29 cellular contexts compared by ENCODE assay signal in the genomic region with DNA sequence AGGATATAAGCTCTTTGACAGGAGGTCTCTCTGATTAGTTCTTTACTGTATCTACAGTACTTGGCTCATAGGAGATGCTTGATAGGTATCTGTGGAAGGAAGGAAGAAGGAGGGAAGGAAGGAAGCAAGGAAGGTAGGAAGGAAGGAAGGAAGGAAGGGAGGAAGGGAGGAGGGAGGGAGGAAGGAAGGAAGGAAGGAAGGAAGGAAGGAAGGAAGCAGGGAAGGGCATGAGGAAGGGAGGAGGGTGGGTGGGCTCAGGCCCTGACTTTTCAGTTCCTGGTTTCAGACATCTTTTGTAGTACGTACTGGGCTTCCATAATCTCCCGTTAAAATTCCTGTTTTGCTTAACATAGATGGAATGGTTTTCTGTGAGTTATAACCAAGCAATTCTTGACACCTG.
DNase-seq lines count a peak whose midpoint lies in the region; ATAC-seq, FAIRE-seq and TF ChIP-seq lines count a peak whose summit lies in the region.
"Had no signal": no experiment of that assay in that cellular context is flagged by ENCODE, and none has a peak within 500 bp of the region (broad histone marks: within the 10 kb centered on the region; RNA-seq: fewer than 3 reads in every experiment).

No MANE protein-coding gene starts in this region.

- H4K8ac ChIP-seq in IMR-90 (ENCODE audit: low read depth in 2 of 2, low read length in 2 of 2): no peak overlapping the region

- H3K27ac Mint-ChIP-seq in activated naive CD8-positive, alpha-beta T cell treated with anti-CD3 and anti-CD28 coated beads, Interleukin-2, amount 50 U/mL, for 24 hours: no peak overlapping the region
- H3K27ac Mint-ChIP-seq: CD14-positive monocyte; CD4-positive, alpha-beta memory T cell; CD4-positive, CD25-positive, alpha-beta regulatory T cell had no signal

- H4K20me1 ChIP-seq in IMR-90 (ENCODE audit: insufficient read depth, low read length): no peaks in the 10 kb centered on the region
- H4K20me1 ChIP-seq in K562 (replicated peaks; ENCODE audit: control insufficient read depth, insufficient read depth, low read length): no peaks in the 10 kb centered on the region
- H4K20me1 ChIP-seq: BLaER1 had no signal

- H2AK9ac ChIP-seq in IMR-90 (replicated peaks; ENCODE audit: low read depth, low read length, poor library complexity): no peak overlapping the region

- H3K4me3 Mint-ChIP-seq in activated naive CD8-positive, alpha-beta T cell treated with anti-CD3 and anti-CD28 coated beads, Interleukin-2, amount 50 U/mL, for 24 hours: no peak overlapping the region
- H3K4me3 Mint-ChIP-seq: CD14-positive monocyte; CD4-positive, alpha-beta memory T cell; CD4-positive, CD25-positive, alpha-beta regulatory T cell; CD8-positive, alpha-beta memory T cell had no signal

- no peak overlapping the region for H2BK5ac ChIP-seq in IMR-90 (ENCODE audit: low read depth, low read length, poor library complexity, severe bottlenecking)

- ATAC-seq in Right ventricle myocardium inferior (no peak), IMR-90 (ENCODE audit: low read depth) (no peak), K562 (no peak)
- ATAC-seq in activated naive CD8-positive, alpha-beta T cell treated with anti-CD3 and anti-CD28 coated beads, Interleukin-2, amount 50 U/mL, for 24 hours: no peak
- ATAC-seq: A549, GM12878 had no signal

- H2AFZ ChIP-seq in IMR-90 (replicated peaks; ENCODE audit: low read length, poor library complexity) (no peak overlapping the region), K562 (ENCODE audit: low read depth, low read length) (no peak overlapping the region)

- TF ChIP-seq CTCF in cardiac muscle cell (IDR thresholded peaks at IDR 0.05; ENCODE audit: low read depth, low read length) (no peak), A673 (conservative IDR thresholded peaks at IDR 0.05; ENCODE audit: low read depth, low read length) (no peak), IMR-90 (conservative IDR thresholded peaks at IDR 0.05; ENCODE audit: low read depth, low read length) (no peak), K562 (IDR thresholded peaks at IDR 0.05 in 2 of 3, conservative IDR thresholded peaks at IDR 0.05 in 1 of 3; ENCODE audit: insufficient read depth in 2 of 3, low read depth in 1 of 3, low read length in 3 of 3) (no peak)

- H4K5ac ChIP-seq in IMR-90 (ENCODE audit: low read depth, low read length): no peak overlapping the region

- TF ChIP-seq EP300 in K562 (IDR thresholded peaks at IDR 0.05; ENCODE audit: low read length): no peak

- no peak overlapping the region for H3K4me2 ChIP-seq in IMR-90 (ENCODE audit: low read depth, low read length)
- no peak overlapping the region for H3K4me2 ChIP-seq in K562 (ENCODE audit: insufficient read depth, low read length)
- H3K4me2 ChIP-seq: A549, BLaER1 had no signal

- H3K18ac ChIP-seq in IMR-90 (ENCODE audit: low read depth, low read length): no peak overlapping the region

- no peak overlapping the region for H2BK120ac ChIP-seq in IMR-90 (ENCODE audit: low read depth, low read length)

- peaks cover 8% of the 10 kb centered on the region for H3K4me1 Mint-ChIP-seq in activated naive CD8-positive, alpha-beta T cell treated with anti-CD3 and anti-CD28 coated beads, Interleukin-2, amount 50 U/mL, for 24 hours
- H3K4me1 Mint-ChIP-seq: CD14-positive monocyte; CD4-positive, CD25-positive, alpha-beta regulatory T cell; CD8-positive, alpha-beta memory T cell had no signal

- H3K27me3 ChIP-seq in cardiac muscle cell: no peaks in the 10 kb centered on the region
- no peaks in the 10 kb centered on the region for H3K27me3 ChIP-seq in A673 (replicated peaks; ENCODE audit: insufficient read depth, low read depth, low read length, poor library complexity)
- H3K27me3 ChIP-seq in IMR-90 (ENCODE audit: control insufficient read depth, insufficient read depth, low read length): no peaks in the 10 kb centered on the region
- H3K27me3 ChIP-seq in K562 (ENCODE audit: control insufficient read depth in 2 of 2, insufficient read depth in 2 of 2, low read length in 2 of 2): peaks cover 0 to 4% of the 10 kb centered on the region in 2 experiments; a peak in 1 of 5 replicates
- H3K27me3 ChIP-seq: BE2C, BLaER1 had no signal

- no peak for TF ChIP-seq POLR2A in IMR-90 (IDR thresholded peaks at IDR 0.05; ENCODE audit: low read depth, low read length)
- TF ChIP-seq POLR2A in K562 (conservative IDR thresholded peaks at IDR 0.05): no peak

- H3K27me3 Mint-ChIP-seq in activated naive CD8-positive, alpha-beta T cell treated with anti-CD3 and anti-CD28 coated beads, Interleukin-2, amount 50 U/mL, for 24 hours: peaks cover 8% of the 10 kb centered on the region
- H3K27me3 Mint-ChIP-seq: CD4-positive, CD25-positive, alpha-beta regulatory T cell had no signal

- H3K9ac ChIP-seq in IMR-90 (ENCODE audit: low read depth, low read length) (no peak overlapping the region), K562 (ENCODE audit: insufficient read depth in 1 of 2, low read depth in 2 of 2, low read length in 2 of 2) (no peak overlapping the region)
- H3K9ac ChIP-seq: BLaER1 had no signal

- no peak overlapping the region for H3K4ac ChIP-seq in IMR-90 (ENCODE audit: low read depth, low read length)

- DNase-seq in cardiac muscle cell (ENCODE audit: low read depth in 1 of 2, low spot score in 1 of 2) (no peak), Right ventricle myocardium inferior (ENCODE audit: missing footprints) (no peak), A673 (ENCODE audit: low spot score) (peak; percentile 76), IMR-90 (no peak), K562 (ENCODE audit: extremely low read depth in 1 of 4, low spot score in 3 of 4) (no peak), activated gamma-delta T cell treated with Interleukin-2 at 50 U/mL for 16 hours (no peak), amygdala (lab: John Stamatoyannopoulos, UW) (no peak)
- no peak for DNase-seq in activated naive CD8-positive, alpha-beta T cell treated with anti-CD3 and anti-CD28 coated beads, Interleukin-2, amount 50 U/mL, for 24 hours
- DNase-seq: ACHN; BE2C; C1 segment of cervical spinal cord; CD4-positive, alpha-beta memory T cell; CD4-positive, CD25-positive, alpha-beta regulatory T cell; CD8-positive, alpha-beta memory T cell; COR-L47; DMS 273 treated with DMSO at 0.1 percent for 48 hours; DMS153; DMS53; DMS79; DND-41; EL; GDM1 had no signal

- no CpG with 5 or more reads among the region's 2 CpGs for WGBS in IMR-90 (ENCODE audit: extremely low coverage in 2 of 2, insufficient read length in 1 of 2), 2 experiments
- 33% methylated on average over 1 of the region's 2 CpGs for WGBS in K562 (ENCODE audit: insufficient coverage, low coverage, missing lambda C conversion rate)

- POLR2A ChIA-PET in A673 (lab: Charles Lee; ENCODE audit: low non-redundant PET): no interaction called here
- POLR2A ChIA-PET in IMR-90 (lab: Charles Lee; ENCODE audit: unreplicated experiment): no interaction called here
- POLR2A ChIA-PET in K562 (lab: Yijun Ruan, JAX): interaction anchor here (0.7 to 0.9 kb wide), 2 partner anchors 11 to 27 kb away, joined by 3 read pairs; no protein-coding TSS in a partner anchor

- intact Hi-C loops in Right ventricle myocardium inferior (cut with DNase I): no loop called here
- intact Hi-C loops in A673 (cut with micrococcal nuclease; ENCODE audit: unreplicated experiment): loop anchor here (1.0 to 5.0 kb wide), 3 partner anchors 195 to 344 kb away; no protein-coding TSS in a partner anchor
- intact Hi-C loops in IMR-90 (cut with micrococcal nuclease): no loop called here
- intact Hi-C loops in K562 (cut with micrococcal nuclease): no loop called here

- H3K4me3 ChIP-seq in cardiac muscle cell (no peak overlapping the region), A673 (ENCODE audit: low read depth, low read length, poor library complexity, severe bottlenecking) (no peak overlapping the region), IMR-90 (ENCODE audit: insufficient read depth, low read depth, low read length) (no peak overlapping the region), K562 (no peak overlapping the region)
- H3K4me3 ChIP-seq: A549, BLaER1, GM12878 had no signal

- H3K9me3 Mint-ChIP-seq in activated naive CD8-positive, alpha-beta T cell treated with anti-CD3 and anti-CD28 coated beads, Interleukin-2, amount 50 U/mL, for 24 hours: no peaks in the 10 kb centered on the region
- H3K9me3 Mint-ChIP-seq: CD8-positive, alpha-beta memory T cell had no signal

- H3K23ac ChIP-seq in IMR-90 (ENCODE audit: low read depth, low read length): no peak overlapping the region

- BruUV-seq in A673 (replicated peaks; lab: Mats Ljungman, UMichigan): no TSS peak
- BruUV-seq in IMR-90 (replicated peaks; lab: Mats Ljungman, UMichigan): no TSS peak
- no TSS peak for BruUV-seq in K562 (replicated peaks; lab: Mats Ljungman, UMichigan)

- no peaks in the 10 kb centered on the region for H3K36me3 Mint-ChIP-seq in activated naive CD8-positive, alpha-beta T cell treated with anti-CD3 and anti-CD28 coated beads, Interleukin-2, amount 50 U/mL, for 24 hours (ENCODE audit: low read depth)
- H3K36me3 Mint-ChIP-seq: CD14-positive monocyte; CD4-positive, alpha-beta memory T cell; CD4-positive, CD25-positive, alpha-beta regulatory T cell; CD8-positive, alpha-beta memory T cell had no signal

- H3K79me2 ChIP-seq in K562 (ENCODE audit: control insufficient read depth, insufficient read depth, low read length): no peaks in the 10 kb centered on the region

- H4K91ac ChIP-seq in IMR-90 (ENCODE audit: insufficient read depth, low read depth, low read length): no peak overlapping the region

- dilution Hi-C loops in IMR-90 (cut with HindIII; ENCODE audit: low sequenced_read_pairs, unreplicated experiment): no loop called here

- CTCF ChIA-PET in A673 (lab: Charles Lee): no interaction called here
- CTCF ChIA-PET in IMR-90 (lab: Yijun Ruan, JAX): no interaction called here
- CTCF ChIA-PET in K562 (lab: Yijun Ruan, JAX; ENCODE audit: low intra/inter-chr PET ratio): no interaction called here

- TF ChIP-seq RAD21 in IMR-90 (IDR thresholded peaks at IDR 0.05; ENCODE audit: low read length) (no peak), K562 (CRISPR knock-in tag; conservative IDR thresholded peaks at IDR 0.05 in 1 of 2, IDR thresholded peaks at IDR 0.05 in 1 of 2) (no peak)

- no peak overlapping the region for H2BK20ac ChIP-seq in IMR-90 (ENCODE audit: low read depth, low read length)

- no peak overlapping the region for H3K56ac ChIP-seq in IMR-90 (ENCODE audit: extremely low read depth, insufficient read depth, low read length)

- no peak for FAIRE-seq in K562 (lab: Jason Lieb, UNC)
- FAIRE-seq: A549, GM12878, GM12892, GM18507 had no signal

- H3K14ac ChIP-seq in IMR-90 (replicated peaks; ENCODE audit: low read depth, low read length): no peak overlapping the region

- H3K27ac ChIP-seq in cardiac muscle cell (peak overlapping the region; percentile 83), A673 (ENCODE audit: low read depth, low read length, poor library complexity, severe bottlenecking) (peak overlapping the region; percentile 82), IMR-90 (ENCODE audit: insufficient read depth, low read length) (no peak overlapping the region), K562 (ENCODE audit: extremely low read depth, low read depth, low read length) (no peak overlapping the region)
- H3K27ac ChIP-seq: 22Rv1, A549, BLaER1 had no signal

- peak overlapping the region; percentile 44; the same call in 1 of the 2 replicates for H2AK5ac ChIP-seq in IMR-90 (ENCODE audit: low read depth, low read length)

- H3K4me1 ChIP-seq in cardiac muscle cell (ENCODE audit: low read depth) (peaks cover 42% of the 10 kb centered on the region), A673 (ENCODE audit: insufficient read depth, low read length, poor library complexity, severe bottlenecking) (peaks cover 30% of the 10 kb centered on the region), IMR-90 (ENCODE audit: control insufficient read depth, insufficient read depth, low read length) (peaks cover 16% of the 10 kb centered on the region), K562 (replicated peaks in 1 of 2; ENCODE audit: control insufficient read depth in 2 of 2, insufficient read depth in 2 of 2, low read length in 2 of 2) (peaks cover 0 to 13% of the 10 kb centered on the region in 2 experiments; a peak in 3 of 5 replicates)
- H3K4me1 ChIP-seq: BLaER1 had no signal

- in situ Hi-C loops in IMR-90 (cut with MboI; ENCODE audit: low sequenced_read_pairs) (no loop called here), K562 (cut with MboI) (no loop called here)

- H3K9me3 ChIP-seq in cardiac muscle cell (ENCODE audit: low read depth) (no peaks in the 10 kb centered on the region), A673 (ENCODE audit: low read depth, low read length, poor library complexity, severe bottlenecking) (no peaks in the 10 kb centered on the region), IMR-90 (ENCODE audit: control insufficient read depth, insufficient read depth, low read length) (no peaks in the 10 kb centered on the region), K562 (replicated peaks; ENCODE audit: control insufficient read depth, insufficient read depth, low read depth, low read length) (no peaks in the 10 kb centered on the region)
- H3K9me3 ChIP-seq: A549, BE2C, BLaER1 had no signal

- H3K79me1 ChIP-seq in IMR-90 (ENCODE audit: low read depth in 1 of 2, low read length in 2 of 2): no peaks in the 10 kb centered on the region

- peaks cover 6% of the 10 kb centered on the region for H3K9me1 ChIP-seq in IMR-90 (ENCODE audit: insufficient read depth, low read length)
- no peaks in the 10 kb centered on the region for H3K9me1 ChIP-seq in K562 (ENCODE audit: control insufficient read depth, insufficient read depth, low read length)

- H2BK15ac ChIP-seq in IMR-90 (ENCODE audit: low read depth, low read length): no peak overlapping the region

- no peaks in the 10 kb centered on the region for H3K36me3 ChIP-seq in cardiac muscle cell
- H3K36me3 ChIP-seq in A673 (ENCODE audit: insufficient read depth, low read length, poor library complexity, severe bottlenecking): no peaks in the 10 kb centered on the region
- H3K36me3 ChIP-seq in IMR-90 (ENCODE audit: control insufficient read depth, insufficient read depth, low read length): no peaks in the 10 kb centered on the region
- H3K36me3 ChIP-seq in K562 (ENCODE audit: control insufficient read depth, insufficient read depth, low read length): no peaks in the 10 kb centered on the region
- H3K36me3 ChIP-seq: BE2C, BLaER1 had no signal

Comparison
In these comparisons a context has a peak if more than half of its experiments do, and no peak if none do; other contexts are left out.
1. H3K27ac ChIP-seq: peak in cardiac muscle cell (single experiment) and A673 (single experiment); none in IMR-90 (single experiment) and K562 (single experiment).